In genomic region chr7:135843214-135843613, GRCh38 we compare ENCODE assay signal across 10 cellular contexts.
DNase-seq lines count a peak whose midpoint lies in the region; ATAC-seq and TF ChIP-seq lines count a peak whose summit lies in the region.
"Had no signal": no experiment of that assay in that cellular context is flagged by ENCODE, and none has a peak within 500 bp of the region (broad histone marks: within the 10 kb centered on the region; RNA-seq: fewer than 3 reads in every experiment).

No MANE protein-coding gene starts in this region.

- H3K4me3 ChIP-seq in gastrocnemius medialis, result no peak overlapping the region

- no peak overlapping the region for H3K4me3 Mint-ChIP-seq in activated naive CD4-positive, alpha-beta T cell treated with anti-CD3 and anti-CD28 coated beads for 36 hours

- H3K27ac Mint-ChIP-seq in activated naive CD4-positive, alpha-beta T cell treated with anti-CD3 and anti-CD28 coated beads, Interleukin-2, amount 50 U/mL, for 72 hours, result no peak overlapping the region
- H3K27ac Mint-ChIP-seq in activated naive CD4-positive, alpha-beta T cell treated with anti-CD3 and anti-CD28 coated beads for 36 hours, result no peak overlapping the region

- H3K4me1 Mint-ChIP-seq in activated naive CD4-positive, alpha-beta T cell treated with anti-CD3 and anti-CD28 coated beads for 36 hours (ENCODE audit: low read depth), result no peaks in the 10 kb centered on the region

- ATAC-seq in activated naive CD4-positive, alpha-beta T cell treated with anti-CD3 and anti-CD28 coated beads, Interleukin-2, amount 50 U/mL, for 72 hours, result peak; percentile 67 to 98
- ATAC-seq in HG02759 (IDR thresholded peaks at IDR 0.05; ENCODE audit: unreplicated experiment) (peak; percentile 98), HG03558 (IDR thresholded peaks at IDR 0.05; ENCODE audit: extremely low read depth, unreplicated experiment) (peak; percentile 95), gastrocnemius medialis (no peak)

- no peaks in the 10 kb centered on the region for H3K27me3 Mint-ChIP-seq in activated naive CD4-positive, alpha-beta T cell treated with anti-CD3 and anti-CD28 coated beads for 36 hours (ENCODE audit: low read depth)

- no peaks in the 10 kb centered on the region for H3K27me3 ChIP-seq in gastrocnemius medialis

- H3K36me3 Mint-ChIP-seq in activated naive CD4-positive, alpha-beta T cell treated with anti-CD3 and anti-CD28 coated beads, Interleukin-2, amount 50 U/mL, for 72 hours, result no peaks in the 10 kb centered on the region
- no peaks in the 10 kb centered on the region for H3K36me3 Mint-ChIP-seq in activated naive CD4-positive, alpha-beta T cell treated with anti-CD3 and anti-CD28 coated beads for 36 hours (ENCODE audit: low read depth)

- H3K9me3 ChIP-seq in gastrocnemius medialis, result no peaks in the 10 kb centered on the region

- H3K27ac ChIP-seq in gastrocnemius medialis, result no peak overlapping the region
- H3K27ac ChIP-seq: WERI-Rb-1 had no signal

- no peaks in the 10 kb centered on the region for H3K36me3 ChIP-seq in gastrocnemius medialis
- H3K36me3 ChIP-seq: WERI-Rb-1 had no signal

- intact Hi-C loops in activated naive CD4-positive, alpha-beta T cell treated with anti-CD3 and anti-CD28 coated beads for 36 hours (cut with micrococcal nuclease), result no loop called here
- intact Hi-C loops in gastrocnemius medialis (cut with DNase I; ENCODE audit: low total_unique reads), result no loop called here
- intact Hi-C loops in posterior vena cava (cut with DNase I), result no loop called here

- H3K9me3 Mint-ChIP-seq in activated naive CD4-positive, alpha-beta T cell treated with anti-CD3 and anti-CD28 coated beads, Interleukin-2, amount 50 U/mL, for 72 hours, result no peaks in the 10 kb centered on the region
- H3K9me3 Mint-ChIP-seq in activated naive CD4-positive, alpha-beta T cell treated with anti-CD3 and anti-CD28 coated beads for 36 hours, result no peaks in the 10 kb centered on the region

- no peak for TF ChIP-seq POLR2A in gastrocnemius medialis (IDR thresholded peaks at IDR 0.05)

- CTCF ChIA-PET in activated naive CD4-positive, alpha-beta T cell treated with anti-CD3 and anti-CD28 coated beads for 36 hours (lab: Charles Lee), result no interaction called here

- DNase-seq in activated naive CD4-positive, alpha-beta T cell treated with anti-CD3 and anti-CD28 coated beads, Interleukin-2, amount 50 U/mL, for 72 hours (ENCODE audit: low spot score in 2 of 2), result peak in 1 of 2 donors; percentile 11
- DNase-seq in activated naive CD4-positive, alpha-beta T cell treated with anti-CD3 and anti-CD28 coated beads for 36 hours, result no peak
- no peak for DNase-seq in Ammon's horn (ENCODE audit: low spot score)
- no peak for DNase-seq in LoVo (ENCODE audit: low spot score)
- DNase-seq in gastrocnemius medialis, result no peak
- no peak for DNase-seq in posterior vena cava (ENCODE audit: low spot score)
- DNase-seq: anterior cingulate cortex, WERI-Rb-1 had no signal

- in situ Hi-C loops in gastrocnemius medialis (cut with MboI; ENCODE audit: low sequenced_read_pairs in 4 of 4), result no loop called here

- no peak for TF ChIP-seq CTCF in gastrocnemius medialis (IDR thresholded peaks at IDR 0.05 in 4 of 5, conservative IDR thresholded peaks at IDR 0.05 in 1 of 5)

- H3K4me1 ChIP-seq in gastrocnemius medialis, result no peaks in the 10 kb centered on the region

Comparison
In these comparisons a context has a peak if more than half of its experiments do, and no peak if none do; other contexts are left out.
1. ATAC-seq: peak in activated naive CD4-positive, alpha-beta T cell treated with anti-CD3 and anti-CD28 coated beads, Interleukin-2, amount 50 U/mL, for 72 hours (2 of 2), HG02759 (single experiment) and HG03558 (single experiment); none in gastrocnemius medialis (0 of 2).